Comparison of ENCODE assay signal across 8 cellular contexts in genomic region chr9:125126019-125126746, GRCh38. TPM values are rescaled to one million over a fixed set of nuclear protein-coding genes. Genes with fewer than 3 reads are reported as not detected.
DNase-seq lines count a peak whose midpoint lies in the region.

No MANE protein-coding gene starts in this region.

- peak; percentile 99 for DNase-seq in EH (ENCODE audit: low read depth)
- peak; percentile 97 for DNase-seq in H4 (ENCODE audit: low spot score)
- peak; percentile 97 for DNase-seq in MV-4-11 (lab: John Stamatoyannopoulos, UW)
- peak; percentile 91 for DNase-seq in activated CD4-positive, alpha-beta memory T cell treated with anti-CD3 and anti-CD28 coated beads for 36 hours
- peak; percentile 75 for DNase-seq in middle frontal gyrus (ENCODE audit: extremely low spot score, low spot score)
- DNase-seq in stimulated activated CD8-positive, alpha-beta memory T cell treated with anti-CD3 and anti-CD28 coated beads, Interleukin-4, amount 100 ng/mL, for 48 hours: peak; percentile 79
- DNase-seq in ecto neural progenitor cell (ENCODE audit: low spot score): no peak

- H3K36me3 Mint-ChIP-seq in activated CD4-positive, alpha-beta memory T cell treated with anti-CD3 and anti-CD28 coated beads for 36 hours: peaks cover 2% of the 10 kb centered on the region
- H3K36me3 Mint-ChIP-seq in dendritic cell treated with granulocyte-macrophage colony-stimulating factor and Interleukin-4, amounts not matched to agents 40 ng/mL and 50 ng/mL, for 4 days (ENCODE audit: low read depth): no peaks in the 10 kb centered on the region

- intact Hi-C loops in activated CD4-positive, alpha-beta memory T cell treated with anti-CD3 and anti-CD28 coated beads for 36 hours (cut with micrococcal nuclease): loop anchor here (1.0 kb wide), 1 partner anchor 8 kb away; no protein-coding TSS in a partner anchor
- intact Hi-C loops in dendritic cell treated with granulocyte-macrophage colony-stimulating factor and Interleukin-4, amounts not matched to agents 40 ng/mL and 50 ng/mL, for 4 days (cut with micrococcal nuclease): no loop called here

- no peaks in the 10 kb centered on the region for H3K9me3 Mint-ChIP-seq in activated CD4-positive, alpha-beta memory T cell treated with anti-CD3 and anti-CD28 coated beads for 36 hours
- no peaks in the 10 kb centered on the region for H3K9me3 Mint-ChIP-seq in dendritic cell treated with granulocyte-macrophage colony-stimulating factor and Interleukin-4, amounts not matched to agents 40 ng/mL and 50 ng/mL, for 4 days

- peak overlapping the region; percentile 30 for H3K4me3 Mint-ChIP-seq in activated CD4-positive, alpha-beta memory T cell treated with anti-CD3 and anti-CD28 coated beads for 36 hours
- peak overlapping the region; percentile 30 for H3K4me3 Mint-ChIP-seq in dendritic cell treated with granulocyte-macrophage colony-stimulating factor and Interleukin-4, amounts not matched to agents 40 ng/mL and 50 ng/mL, for 4 days

- peaks cover 25% of the 10 kb centered on the region for H3K4me1 Mint-ChIP-seq in activated CD4-positive, alpha-beta memory T cell treated with anti-CD3 and anti-CD28 coated beads for 36 hours (ENCODE audit: low read depth)
- H3K4me1 Mint-ChIP-seq in dendritic cell treated with granulocyte-macrophage colony-stimulating factor and Interleukin-4, amounts not matched to agents 40 ng/mL and 50 ng/mL, for 4 days (ENCODE audit: low read depth): peaks cover 16% of the 10 kb centered on the region

- no peaks in the 10 kb centered on the region for H3K27me3 Mint-ChIP-seq in activated CD4-positive, alpha-beta memory T cell treated with anti-CD3 and anti-CD28 coated beads for 36 hours
- no peaks in the 10 kb centered on the region for H3K27me3 Mint-ChIP-seq in dendritic cell treated with granulocyte-macrophage colony-stimulating factor and Interleukin-4, amounts not matched to agents 40 ng/mL and 50 ng/mL, for 4 days

- H3K27ac Mint-ChIP-seq in activated CD4-positive, alpha-beta memory T cell treated with anti-CD3 and anti-CD28 coated beads for 36 hours: peak overlapping the region; percentile 92
- peak overlapping the region; percentile 88 for H3K27ac Mint-ChIP-seq in dendritic cell treated with granulocyte-macrophage colony-stimulating factor and Interleukin-4, amounts not matched to agents 40 ng/mL and 50 ng/mL, for 4 days

- POLR2A ChIA-PET in activated CD4-positive, alpha-beta memory T cell treated with anti-CD3 and anti-CD28 coated beads for 36 hours (lab: Charles Lee): interaction anchor here (0.7 kb wide), 1 partner anchor 8 kb away, joined by 3 read pairs; no protein-coding TSS in a partner anchor

- CTCF ChIA-PET in activated CD4-positive, alpha-beta memory T cell treated with anti-CD3 and anti-CD28 coated beads for 36 hours (lab: Charles Lee): interaction anchor here (0.6 to 3.5 kb wide), 6 partner anchors 17 to 551 kb away, joined by 3 to 20 read pairs (median 5); partner anchors contain the start of gene SCAI

RNA-seq across cellular contexts. Expression of gene SCAI, which starts 17.1 kb away (rescaled TPM):
- total RNA-seq in H4 (2014; rRNA removed; shearing (Covaris generic)): 3.9 and 8.1 TPM in 2 replicates
- 10 to 100 TPM in 1 of 2 experiments, 1 to 10 TPM in 1; 9.0 to 10.8 TPM for total RNA-seq in activated CD4-positive, alpha-beta memory T cell treated with anti-CD3 and anti-CD28 coated beads for 36 hours
